In genomic region chr21:37461494-37461893, GRCh38 we compare ENCODE assay signal across 1 cellular context.
TF ChIP-seq lines count a peak whose summit lies in the region.

No MANE protein-coding gene starts in this region.

TF ChIP-seq in GM23338, 12 proteins besides CTCF, POLR2A, EP300 and RAD21 (continued from another document):
- TF ChIP-seq ZNF462 (CRISPR knock-in tag; IDR thresholded peaks at IDR 0.05) (no peak), ZNF331 (CRISPR knock-in tag; IDR thresholded peaks at IDR 0.05; ENCODE audit: low read depth) (no peak), EZH2 (IDR thresholded peaks at IDR 0.05; ENCODE audit: low read depth, unreplicated experiment) (no peak), JUNB (IDR thresholded peaks at IDR 0.05; ENCODE audit: unreplicated experiment) (no peak), STAT1 (IDR thresholded peaks at IDR 0.05; ENCODE audit: unreplicated experiment) (no peak)
- TF ChIP-seq, protein P1, sequence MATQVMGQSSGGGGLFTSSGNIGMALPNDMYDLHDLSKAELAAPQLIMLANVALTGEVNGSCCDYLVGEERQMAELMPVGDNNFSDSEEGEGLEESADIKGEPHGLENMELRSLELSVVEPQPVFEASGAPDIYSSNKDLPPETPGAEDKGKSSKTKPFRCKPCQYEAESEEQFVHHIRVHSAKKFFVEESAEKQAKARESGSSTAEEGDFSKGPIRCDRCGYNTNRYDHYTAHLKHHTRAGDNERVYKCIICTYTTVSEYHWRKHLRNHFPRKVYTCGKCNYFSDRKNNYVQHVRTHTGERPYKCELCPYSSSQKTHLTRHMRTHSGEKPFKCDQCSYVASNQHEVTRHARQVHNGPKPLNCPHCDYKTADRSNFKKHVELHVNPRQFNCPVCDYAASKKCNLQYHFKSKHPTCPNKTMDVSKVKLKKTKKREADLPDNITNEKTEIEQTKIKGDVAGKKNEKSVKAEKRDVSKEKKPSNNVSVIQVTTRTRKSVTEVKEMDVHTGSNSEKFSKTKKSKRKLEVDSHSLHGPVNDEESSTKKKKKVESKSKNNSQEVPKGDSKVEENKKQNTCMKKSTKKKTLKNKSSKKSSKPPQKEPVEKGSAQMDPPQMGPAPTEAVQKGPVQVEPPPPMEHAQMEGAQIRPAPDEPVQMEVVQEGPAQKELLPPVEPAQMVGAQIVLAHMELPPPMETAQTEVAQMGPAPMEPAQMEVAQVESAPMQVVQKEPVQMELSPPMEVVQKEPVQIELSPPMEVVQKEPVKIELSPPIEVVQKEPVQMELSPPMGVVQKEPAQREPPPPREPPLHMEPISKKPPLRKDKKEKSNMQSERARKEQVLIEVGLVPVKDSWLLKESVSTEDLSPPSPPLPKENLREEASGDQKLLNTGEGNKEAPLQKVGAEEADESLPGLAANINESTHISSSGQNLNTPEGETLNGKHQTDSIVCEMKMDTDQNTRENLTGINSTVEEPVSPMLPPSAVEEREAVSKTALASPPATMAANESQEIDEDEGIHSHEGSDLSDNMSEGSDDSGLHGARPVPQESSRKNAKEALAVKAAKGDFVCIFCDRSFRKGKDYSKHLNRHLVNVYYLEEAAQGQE (IDR thresholded peaks at IDR 0.05; ENCODE audit: unreplicated experiment) = no peak
- TF ChIP-seq, protein P2, sequence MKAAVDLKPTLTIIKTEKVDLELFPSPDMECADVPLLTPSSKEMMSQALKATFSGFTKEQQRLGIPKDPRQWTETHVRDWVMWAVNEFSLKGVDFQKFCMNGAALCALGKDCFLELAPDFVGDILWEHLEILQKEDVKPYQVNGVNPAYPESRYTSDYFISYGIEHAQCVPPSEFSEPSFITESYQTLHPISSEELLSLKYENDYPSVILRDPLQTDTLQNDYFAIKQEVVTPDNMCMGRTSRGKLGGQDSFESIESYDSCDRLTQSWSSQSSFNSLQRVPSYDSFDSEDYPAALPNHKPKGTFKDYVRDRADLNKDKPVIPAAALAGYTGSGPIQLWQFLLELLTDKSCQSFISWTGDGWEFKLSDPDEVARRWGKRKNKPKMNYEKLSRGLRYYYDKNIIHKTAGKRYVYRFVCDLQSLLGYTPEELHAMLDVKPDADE (IDR thresholded peaks at IDR 0.05) = no peak
